Comparison of ENCODE assay signal across 9 cellular contexts in genomic region chr5:131693894-131694293, GRCh38.
"Had no signal": no experiment of that assay in that cellular context is flagged by ENCODE, and none has a peak within 500 bp of the region (broad histone marks: within the 10 kb centered on the region; RNA-seq: fewer than 3 reads in every experiment).

No MANE protein-coding gene starts in this region.

- H3K4me3 ChIP-seq: GM23338, HAP-1 had no signal

- H3K4me1 ChIP-seq: HAP-1 had no signal

- H2AFZ ChIP-seq: GM23338 had no signal

- ATAC-seq: GM23338, HCT116 had no signal

- FAIRE-seq: H1 had no signal

- DNase-seq: H7, HFFc6, IMR-90, KBM-7 had no signal

- H3K9me3 ChIP-seq: HAP-1 had no signal

- H3K4me2 ChIP-seq: GM23338 had no signal

- H3K27ac ChIP-seq: HL-60 had no signal
